In the genomic region with DNA sequence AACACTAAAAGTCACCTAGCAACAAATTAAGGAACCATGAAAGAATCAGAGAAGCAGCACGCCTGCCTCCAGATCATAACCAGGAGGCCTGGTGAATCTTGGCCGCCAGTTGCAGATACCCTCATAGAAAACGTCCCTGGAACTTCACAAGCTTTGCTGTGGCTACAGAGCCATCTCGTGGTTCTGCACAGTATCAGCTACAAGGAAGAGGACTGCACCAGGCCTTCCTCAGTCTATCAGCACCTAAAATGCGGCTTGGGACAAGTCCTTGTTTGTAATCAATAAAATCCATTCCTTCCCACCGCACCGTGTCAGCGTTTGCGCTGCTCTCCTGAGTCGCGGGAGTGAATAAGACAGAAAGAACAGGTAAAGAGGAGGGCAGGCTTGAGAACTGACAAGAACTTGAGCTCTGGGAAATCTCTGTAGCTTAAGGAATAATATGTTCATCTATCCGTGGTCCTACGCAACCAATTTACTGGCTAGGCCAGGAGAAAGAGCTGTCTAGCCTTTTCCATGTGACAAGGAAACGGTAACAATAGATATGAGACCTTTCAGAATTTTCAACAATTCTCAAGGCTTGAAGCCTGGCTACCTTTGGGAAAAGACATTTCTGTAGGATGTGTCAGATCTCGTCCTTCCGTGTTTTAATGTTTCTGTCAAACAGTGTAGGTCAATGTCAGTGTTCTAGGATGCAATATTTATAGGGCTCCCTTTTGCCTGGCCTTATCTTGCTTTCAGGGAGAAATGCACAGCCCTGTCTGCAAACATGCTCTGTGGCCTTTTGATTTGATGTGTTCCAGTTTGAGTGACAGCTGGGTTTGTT, we compare ENCODE assay signal across 8 cellular contexts.
DNase-seq lines count a peak whose midpoint lies in the region; ATAC-seq and TF ChIP-seq lines count a peak whose summit lies in the region.

No MANE protein-coding gene starts in this region.

- TF ChIP-seq CTCF in C4-2B (conservative IDR thresholded peaks at IDR 0.05) (peak; percentile 80), glutamatergic neuron (IDR thresholded peaks at IDR 0.05; ENCODE audit: partially characterized antibody, unreplicated experiment) (no peak), esophagus squamous epithelium (IDR thresholded peaks at IDR 0.05) (peak in 3 of 6 experiments; percentile 17 to 28 (median 27))
- TF ChIP-seq CTCF in activated CD8-positive, alpha-beta T cell treated with anti-CD3 and anti-CD28 coated beads for 36 hours (IDR thresholded peaks at IDR 0.05), result no peak

- peaks cover 15% of the 10 kb centered on the region for H3K4me1 Mint-ChIP-seq in glutamatergic neuron (ENCODE audit: low read depth, unreplicated experiment)
- H3K4me1 Mint-ChIP-seq in naive thymus-derived CD8-positive, alpha-beta T cell, result no peaks in the 10 kb centered on the region
- no peaks in the 10 kb centered on the region for H3K4me1 Mint-ChIP-seq in activated CD8-positive, alpha-beta T cell treated with anti-CD3 and anti-CD28 coated beads for 36 hours (ENCODE audit: low read depth)

- H3K4me3 Mint-ChIP-seq in glutamatergic neuron (ENCODE audit: unreplicated experiment), result no peak overlapping the region
- H3K4me3 Mint-ChIP-seq in naive thymus-derived CD8-positive, alpha-beta T cell, result no peak overlapping the region
- no peak overlapping the region for H3K4me3 Mint-ChIP-seq in activated CD8-positive, alpha-beta T cell treated with anti-CD3 and anti-CD28 coated beads for 36 hours

- H3K27me3 Mint-ChIP-seq in glutamatergic neuron (ENCODE audit: unreplicated experiment), result peaks cover 3% of the 10 kb centered on the region
- H3K27me3 Mint-ChIP-seq in naive thymus-derived CD8-positive, alpha-beta T cell, result peaks cover 2 to 36% (median 9%) of the 10 kb centered on the region in 5 donors
- peaks cover 5% of the 10 kb centered on the region for H3K27me3 Mint-ChIP-seq in activated CD8-positive, alpha-beta T cell treated with anti-CD3 and anti-CD28 coated beads for 36 hours

- H3K4me3 ChIP-seq in esophagus squamous epithelium, result no peak overlapping the region

- H3K27ac ChIP-seq in C4-2B (no peak overlapping the region), esophagus squamous epithelium (no peak overlapping the region)

- no peak for ATAC-seq in naive thymus-derived CD8-positive, alpha-beta T cell
- no peak for ATAC-seq in activated CD8-positive, alpha-beta T cell treated with anti-CD3 and anti-CD28 coated beads for 36 hours

- DNase-seq in Kasumi-1 (lab: John Stamatoyannopoulos, UW) (peak; percentile 53 to 66), SW480 (ENCODE audit: low spot score) (peak; percentile 62), glutamatergic neuron (peak; percentile 44), posterior vena cava (ENCODE audit: low spot score) (peak; percentile 69), esophagus squamous epithelium (lab: John Stamatoyannopoulos, UW) (no peak)
- no peak for DNase-seq in naive thymus-derived CD8-positive, alpha-beta T cell
- DNase-seq in activated CD8-positive, alpha-beta T cell treated with anti-CD3 and anti-CD28 coated beads for 36 hours, result no peak

- no peaks in the 10 kb centered on the region for H3K36me3 ChIP-seq in esophagus squamous epithelium

- peaks cover 4% of the 10 kb centered on the region for H3K36me3 Mint-ChIP-seq in glutamatergic neuron (ENCODE audit: unreplicated experiment)
- no peaks in the 10 kb centered on the region for H3K36me3 Mint-ChIP-seq in naive thymus-derived CD8-positive, alpha-beta T cell
- H3K36me3 Mint-ChIP-seq in activated CD8-positive, alpha-beta T cell treated with anti-CD3 and anti-CD28 coated beads for 36 hours (ENCODE audit: low read depth), result no peaks in the 10 kb centered on the region

- TF ChIP-seq POLR2A in esophagus squamous epithelium (IDR thresholded peaks at IDR 0.05), result no peak

- no peak overlapping the region for H3K27ac Mint-ChIP-seq in glutamatergic neuron (ENCODE audit: unreplicated experiment)
- H3K27ac Mint-ChIP-seq in naive thymus-derived CD8-positive, alpha-beta T cell, result no peak overlapping the region
- H3K27ac Mint-ChIP-seq in activated CD8-positive, alpha-beta T cell treated with anti-CD3 and anti-CD28 coated beads for 36 hours, result no peak overlapping the region

- H3K27me3 ChIP-seq in esophagus squamous epithelium, result peaks cover 0 to 17% (median 0%) of the 10 kb centered on the region in 4 donors

- 56 to 57% methylated on average over 16 of the region's 16 CpGs for WGBS in esophagus squamous epithelium, 2 donors

- POLR2A ChIA-PET in naive thymus-derived CD8-positive, alpha-beta T cell (lab: Charles Lee), result no interaction called here
- POLR2A ChIA-PET in activated CD8-positive, alpha-beta T cell treated with anti-CD3 and anti-CD28 coated beads for 36 hours (lab: Charles Lee), result no interaction called here

- CTCF ChIA-PET in activated CD8-positive, alpha-beta T cell treated with anti-CD3 and anti-CD28 coated beads for 36 hours (lab: Charles Lee), result interaction anchor here (2.6 to 2.8 kb wide), 2 partner anchors 11 to 508 kb away, joined by 14 to 15 read pairs; no protein-coding TSS in a partner anchor

- H3K9me3 Mint-ChIP-seq in glutamatergic neuron (ENCODE audit: unreplicated experiment), result peaks cover 1% of the 10 kb centered on the region
- peaks cover 0 to 7% (median 0%) of the 10 kb centered on the region in 9 donors for H3K9me3 Mint-ChIP-seq in naive thymus-derived CD8-positive, alpha-beta T cell
- no peaks in the 10 kb centered on the region for H3K9me3 Mint-ChIP-seq in activated CD8-positive, alpha-beta T cell treated with anti-CD3 and anti-CD28 coated beads for 36 hours

- intact Hi-C loops in posterior vena cava (cut with DNase I), result no loop called here
- intact Hi-C loops in esophagus squamous epithelium (cut with DNase I), result no loop called here
- intact Hi-C loops in activated CD8-positive, alpha-beta T cell treated with anti-CD3 and anti-CD28 coated beads for 36 hours (cut with micrococcal nuclease), result no loop called here

- H3K4me1 ChIP-seq in esophagus squamous epithelium, result no peaks in the 10 kb centered on the region

- H3K9me3 ChIP-seq in esophagus squamous epithelium, result no peaks in the 10 kb centered on the region

Comparison
In these comparisons a context has a peak if more than half of its experiments do, and no peak if none do; other contexts are left out.
1. DNase-seq: peak in Kasumi-1 (2 of 2), SW480 (single experiment), glutamatergic neuron (single experiment) and posterior vena cava (single experiment); none in esophagus squamous epithelium (single experiment), naive thymus-derived CD8-positive, alpha-beta T cell (0 of 10) and activated CD8-positive, alpha-beta T cell treated with anti-CD3 and anti-CD28 coated beads for 36 hours (single experiment).